8 cellular contexts compared by ENCODE assay signal in the genomic region with DNA sequence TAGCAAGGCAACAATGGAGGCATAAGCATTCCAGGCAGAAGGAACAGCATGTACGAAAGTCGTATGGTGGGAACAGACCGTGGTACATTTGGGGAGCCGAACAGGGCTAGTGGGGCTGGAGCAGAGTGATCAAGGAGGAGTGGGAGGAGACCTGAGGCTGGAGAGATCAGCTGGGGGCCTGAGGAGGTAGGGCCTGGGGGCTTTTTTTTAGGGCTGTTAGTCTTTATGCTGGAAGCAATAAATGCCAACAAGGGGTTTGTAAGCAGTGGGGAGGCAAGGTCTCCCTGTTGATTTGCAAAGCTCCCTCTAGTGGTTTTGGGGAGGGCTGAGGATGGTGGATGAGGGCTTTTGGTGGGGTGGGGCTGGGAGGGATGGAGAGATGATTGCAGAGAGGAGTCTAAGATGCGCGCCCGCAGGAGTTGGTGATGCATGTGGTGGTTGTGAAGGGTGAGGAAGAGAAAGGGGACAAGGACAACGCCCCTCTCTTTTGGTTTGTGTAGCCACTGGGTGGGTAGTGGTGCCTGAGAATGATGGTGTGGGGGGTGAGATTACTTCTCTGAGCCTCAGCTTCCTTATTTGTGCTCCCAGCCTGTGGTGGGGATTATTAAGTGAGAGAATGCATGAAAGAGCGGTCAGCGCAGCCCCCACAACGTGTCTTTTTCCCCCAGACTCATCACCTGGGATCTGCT.
DNase-seq lines count a peak whose midpoint lies in the region; ATAC-seq, FAIRE-seq and TF ChIP-seq lines count a peak whose summit lies in the region.

No MANE protein-coding gene starts in this region.

- intact Hi-C loops in lower lobe of right lung (cut with DNase I), result no loop called here

- TF ChIP-seq CTCF in lower lobe of right lung (IDR thresholded peaks at IDR 0.05), result no peak

- H3K9me3 ChIP-seq in lower lobe of right lung, result no peaks in the 10 kb centered on the region

- H3K27me3 Mint-ChIP-seq in activated naive CD8-positive, alpha-beta T cell treated with anti-CD3 and anti-CD28 coated beads for 36 hours, result peaks cover 18% of the 10 kb centered on the region
- peaks cover 0 to 5% (median 3%) of the 10 kb centered on the region in 5 donors for H3K27me3 Mint-ChIP-seq in naive thymus-derived CD8-positive, alpha-beta T cell

- peak; percentile 71 for FAIRE-seq in GM12892 (lab: Jason Lieb, UNC)

- no peak overlapping the region for H3K27ac Mint-ChIP-seq in activated naive CD8-positive, alpha-beta T cell treated with anti-CD3 and anti-CD28 coated beads for 36 hours
- peak overlapping the region in 1 of 10 donors; percentile 72 for H3K27ac Mint-ChIP-seq in naive thymus-derived CD8-positive, alpha-beta T cell

- H3K4me1 ChIP-seq in lower lobe of right lung, result no peaks in the 10 kb centered on the region

- ATAC-seq in naive thymus-derived CD8-positive, alpha-beta T cell, result peak; percentile 60 to 75
- no peak for ATAC-seq in GM19452 (IDR thresholded peaks at IDR 0.05; ENCODE audit: unreplicated experiment)
- ATAC-seq in lower lobe of right lung, result no peak
- no peak for ATAC-seq in HG02884 (IDR thresholded peaks at IDR 0.05; ENCODE audit: unreplicated experiment)

- POLR2A ChIA-PET in naive thymus-derived CD8-positive, alpha-beta T cell (lab: Charles Lee), result no interaction called here

- no peaks in the 10 kb centered on the region for H3K36me3 ChIP-seq in lower lobe of right lung

- H3K36me3 Mint-ChIP-seq in activated naive CD8-positive, alpha-beta T cell treated with anti-CD3 and anti-CD28 coated beads for 36 hours, result no peaks in the 10 kb centered on the region
- no peaks in the 10 kb centered on the region for H3K36me3 Mint-ChIP-seq in naive thymus-derived CD8-positive, alpha-beta T cell

- no peaks in the 10 kb centered on the region for H3K27me3 ChIP-seq in lower lobe of right lung (ENCODE audit: low read depth)

- H3K27ac ChIP-seq in lower lobe of right lung, result no peak overlapping the region

- no peak overlapping the region for H3K4me3 ChIP-seq in lower lobe of right lung

- no peak for TF ChIP-seq POLR2A in GM12892 (IDR thresholded peaks at IDR 0.05; ENCODE audit: low read depth, low read length)

- H3K4me3 Mint-ChIP-seq in activated naive CD8-positive, alpha-beta T cell treated with anti-CD3 and anti-CD28 coated beads for 36 hours, result no peak overlapping the region
- no peak overlapping the region for H3K4me3 Mint-ChIP-seq in naive thymus-derived CD8-positive, alpha-beta T cell

- DNase-seq in 8988T (peak; percentile 79), GM12892 (ENCODE audit: insufficient read length) (peak; percentile 50), OCI-M1 (lab: John Stamatoyannopoulos, UW) (peak; percentile 52), lower lobe of right lung (no peak)
- peak; percentile 29 for DNase-seq in activated naive CD8-positive, alpha-beta T cell treated with anti-CD3 and anti-CD28 coated beads for 36 hours
- DNase-seq in naive thymus-derived CD8-positive, alpha-beta T cell, result peak in 8 of 10 donors; percentile 6 to 68 (median 36)

- H3K4me1 Mint-ChIP-seq in activated naive CD8-positive, alpha-beta T cell treated with anti-CD3 and anti-CD28 coated beads for 36 hours, result peaks cover 36% of the 10 kb centered on the region
- peaks cover 11 to 41% (median 37%) of the 10 kb centered on the region in 4 donors for H3K4me1 Mint-ChIP-seq in naive thymus-derived CD8-positive, alpha-beta T cell

- H3K9me3 Mint-ChIP-seq in activated naive CD8-positive, alpha-beta T cell treated with anti-CD3 and anti-CD28 coated beads for 36 hours, result no peaks in the 10 kb centered on the region
- H3K9me3 Mint-ChIP-seq in naive thymus-derived CD8-positive, alpha-beta T cell, result no peaks in the 10 kb centered on the region

Comparison
In these comparisons a context has a peak if more than half of its experiments do, and no peak if none do; other contexts are left out.
1. ATAC-seq: peak in naive thymus-derived CD8-positive, alpha-beta T cell (2 of 2); none in GM19452 (single experiment), lower lobe of right lung (0 of 2) and HG02884 (single experiment).